In genomic region chr3:184777566-184778356, GRCh38 we compare ENCODE assay signal across 8 cellular contexts. TPM values are rescaled to one million over a fixed set of nuclear protein-coding genes. Genes with fewer than 3 reads are reported as not detected.
DNase-seq lines count a peak whose midpoint lies in the region; ATAC-seq and TF ChIP-seq lines count a peak whose summit lies in the region.

No MANE protein-coding gene starts in this region.

- H3K9me3 Mint-ChIP-seq in activated T-cell treated with anti-CD3 and anti-CD28 coated beads, Interleukin-2, amount 50 U/mL, for 72 hours = no peaks in the 10 kb centered on the region
- H3K9me3 Mint-ChIP-seq in neural crest cell = no peaks in the 10 kb centered on the region

- peaks cover 27% of the 10 kb centered on the region for H3K27me3 Mint-ChIP-seq in activated T-cell treated with anti-CD3 and anti-CD28 coated beads, Interleukin-2, amount 50 U/mL, for 72 hours (ENCODE audit: low read depth)
- H3K27me3 Mint-ChIP-seq in neural crest cell (ENCODE audit: low read depth) = peaks cover 14% of the 10 kb centered on the region

- ATAC-seq in GM21390 (IDR thresholded peaks at IDR 0.05; ENCODE audit: unreplicated experiment) = peak; percentile 85
- peak; percentile 97 to 98 for ATAC-seq in activated T-cell treated with anti-CD3 and anti-CD28 coated beads, Interleukin-2, amount 50 U/mL, for 72 hours (replicated peaks in 1 of 2)
- ATAC-seq in stimulated activated naive CD8-positive, alpha-beta T cell treated with anti-CD3 and anti-CD28 coated beads, Interleukin-15, Interleukin-2, amounts not matched to agents 100 U/mL and 50 U/mL, for 24 hours = peak; percentile 79

- no peak overlapping the region for H3K27ac Mint-ChIP-seq in activated T-cell treated with anti-CD3 and anti-CD28 coated beads, Interleukin-2, amount 50 U/mL, for 72 hours
- H3K27ac Mint-ChIP-seq in neural crest cell (ENCODE audit: unreplicated experiment) = no peak overlapping the region

- no peaks in the 10 kb centered on the region for H3K36me3 Mint-ChIP-seq in activated T-cell treated with anti-CD3 and anti-CD28 coated beads, Interleukin-2, amount 50 U/mL, for 72 hours (ENCODE audit: insufficient read depth in 2 of 2)
- no peaks in the 10 kb centered on the region for H3K36me3 Mint-ChIP-seq in neural crest cell (ENCODE audit: low read depth)

- DNase-seq in M059J (ENCODE audit: low read depth) (peak; percentile 90), RPMI8226 (peak; percentile 89), fibroblast of peridontal ligament (ENCODE audit: extremely low read depth) (peak; percentile 97), neural crest cell (ENCODE audit: low read depth, low spot score) (peak; percentile 86)
- DNase-seq in activated T-cell treated with anti-CD3 and anti-CD28 coated beads, Interleukin-2, amount 50 U/mL, for 72 hours = peak; percentile 81 to 86
- peak; percentile 84 for DNase-seq in stimulated activated naive CD8-positive, alpha-beta T cell treated with anti-CD3 and anti-CD28 coated beads, Interleukin-15, Interleukin-2, amounts not matched to agents 100 U/mL and 50 U/mL, for 24 hours

- no peaks in the 10 kb centered on the region for H3K4me1 Mint-ChIP-seq in activated T-cell treated with anti-CD3 and anti-CD28 coated beads, Interleukin-2, amount 50 U/mL, for 72 hours (ENCODE audit: low read depth)
- peaks cover 11% of the 10 kb centered on the region for H3K4me1 Mint-ChIP-seq in neural crest cell

- peak; percentile 90 for TF ChIP-seq CTCF in C4-2B (conservative IDR thresholded peaks at IDR 0.05)
- TF ChIP-seq CTCF in neural crest cell (conservative IDR thresholded peaks at IDR 0.05) = peak; percentile 96

- no peak overlapping the region for H3K4me3 Mint-ChIP-seq in activated T-cell treated with anti-CD3 and anti-CD28 coated beads, Interleukin-2, amount 50 U/mL, for 72 hours
- no peak overlapping the region for H3K4me3 Mint-ChIP-seq in neural crest cell

- H3K27ac ChIP-seq in C4-2B = no peak overlapping the region

RNA-seq across cellular contexts. Expression of gene VPS8, which starts 34.2 kb away (rescaled TPM):
- total RNA-seq in M059J (2014; rRNA removed; shearing (Covaris generic)) = 31.4 and 35.4 TPM in 2 replicates
- 100 to 1,000 TPM in 1 of 2 donors, 10 to 100 TPM in 1; 86.6 to 104 TPM for total RNA-seq in activated T-cell treated with anti-CD3 and anti-CD28 coated beads, Interleukin-2, amount 50 U/mL, for 72 hours
- 52.9 and 55.7 TPM in 2 replicates for total RNA-seq in neural crest cell
